ENCODE assay signal across 15 cellular contexts in the genomic region with DNA sequence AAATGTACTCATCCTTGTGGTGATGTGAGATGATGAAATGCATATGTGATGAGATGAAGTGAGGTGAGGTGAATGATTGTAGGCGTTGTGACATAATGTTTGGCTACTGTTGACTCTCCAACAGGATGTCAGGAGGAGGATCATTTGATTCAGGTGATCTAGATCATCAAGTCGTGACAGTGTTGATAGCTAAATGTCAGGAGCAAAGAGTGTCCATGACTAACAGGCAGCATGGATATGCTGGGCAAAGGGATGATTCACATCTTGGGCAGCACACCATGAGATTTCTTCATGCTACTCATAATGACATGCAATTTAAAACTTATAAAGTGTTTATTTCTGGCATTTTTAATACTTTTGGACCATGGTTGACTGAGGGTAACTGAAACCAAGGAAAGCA. TPM values are rescaled to one million over a fixed set of nuclear protein-coding genes. Genes with fewer than 3 reads are reported as not detected.
DNase-seq lines count a peak whose midpoint lies in the region; ATAC-seq and TF ChIP-seq lines count a peak whose summit lies in the region.
"Had no signal": no experiment of that assay in that cellular context is flagged by ENCODE, and none has a peak within 500 bp of the region (broad histone marks: within the 10 kb centered on the region; RNA-seq: fewer than 3 reads in every experiment).

No MANE protein-coding gene starts in this region.

- no peak overlapping the region for H3K27ac ChIP-seq in RWPE2 (ENCODE audit: poor library complexity, severe bottlenecking)
- H3K27ac ChIP-seq: BLaER1, SJSA1, vagina had no signal

- H3K36me3 ChIP-seq in RWPE2 (ENCODE audit: low read depth): peaks cover 8% of the 10 kb centered on the region
- H3K36me3 ChIP-seq in H7 (replicated peaks; ENCODE audit: control insufficient read depth, insufficient read depth, low read length): no peaks in the 10 kb centered on the region
- H3K36me3 ChIP-seq: SJSA1, vagina had no signal

- H3K4me3 ChIP-seq in RWPE2 (ENCODE audit: severe bottlenecking) (no peak overlapping the region), fibroblast of pulmonary artery (replicated peaks; ENCODE audit: low read depth, low read length) (no peak overlapping the region), H7 (ENCODE audit: insufficient read depth, low read depth, low read length) (no peak overlapping the region)
- H3K4me3 ChIP-seq: BLaER1, SJSA1, vagina had no signal

- H3K4me1 ChIP-seq in RWPE2 (ENCODE audit: insufficient read depth, poor library complexity, severe bottlenecking): no peaks in the 10 kb centered on the region
- H3K4me1 ChIP-seq: SJSA1, vagina had no signal

- H3K27me3 ChIP-seq in RWPE2 (ENCODE audit: insufficient read depth, poor library complexity, severe bottlenecking): no peaks in the 10 kb centered on the region
- H3K27me3 ChIP-seq in H7 (ENCODE audit: control insufficient read depth, insufficient read depth, low read length): no peaks in the 10 kb centered on the region
- H3K27me3 ChIP-seq: BLaER1, SJSA1, vagina had no signal

- intact Hi-C loops in Right ventricle myocardium inferior (cut with DNase I): no loop called here

- TF ChIP-seq CTCF in RWPE2 (IDR thresholded peaks at IDR 0.05; ENCODE audit: poor library complexity, severe bottlenecking) (no peak), fibroblast of pulmonary artery (IDR thresholded peaks at IDR 0.05; ENCODE audit: low read length, missing control alignments) (no peak)

- H3K9me3 ChIP-seq in RWPE2 (ENCODE audit: severe bottlenecking): no peaks in the 10 kb centered on the region
- H3K9me3 ChIP-seq: BLaER1, SJSA1, vagina had no signal

- peak; percentile 86 for ATAC-seq in RWPE2 (ENCODE audit: low read depth)
- no peak for ATAC-seq in Right ventricle myocardium inferior
- ATAC-seq in HG03521 (IDR thresholded peaks at IDR 0.05; ENCODE audit: unreplicated experiment): no peak

- DNase-seq in A172 (ENCODE audit: low spot score) (peak; percentile 18), EL (peak; percentile 58), RWPE2 (ENCODE audit: low spot score) (no peak), fibroblast of pulmonary artery (ENCODE audit: low read depth) (peak; percentile 31), H7 (no peak), NCI-H1417 (lab: John Stamatoyannopoulos, UW) (no peak), Right ventricle myocardium inferior (ENCODE audit: missing footprints) (no peak)
- DNase-seq: cortex of kidney; DND-41; NCI-H2081; stimulated activated CD4-positive, alpha-beta T cell treated with anti-CD3 and anti-CD28 coated beads, Interleukin-2, amount 100 ng/mL, for 48 hours had no signal

RNA-seq across cellular contexts. Expression of a gene that starts 40.2 kb away (rescaled TPM):
- 101 and 114 TPM in 2 replicates for total RNA-seq in A172 (2014; rRNA removed; shearing (Covaris generic))
- total RNA-seq in H7 (2014; rRNA removed; shearing (Covaris generic)): 56.5 and 59.7 TPM in 2 replicates
- 54.9 TPM for total RNA-seq in Right ventricle myocardium inferior

Comparison
In these comparisons a context has a peak if more than half of its experiments do, and no peak if none do; other contexts are left out.
1. DNase-seq: peak in A172 (single experiment), EL (single experiment) and fibroblast of pulmonary artery (single experiment); none in RWPE2 (single experiment), H7 (single experiment), NCI-H1417 (0 of 3) and Right ventricle myocardium inferior (single experiment).